3 cellular contexts compared by ENCODE assay signal in genomic region chr12:111285191-111285590, GRCh38.
TF ChIP-seq lines count a peak whose summit lies in the region.

No MANE protein-coding gene starts in this region.

TF ChIP-seq in GM23338, 12 proteins besides CTCF, POLR2A, EP300 and RAD21 (continued from another document and continues in another):
- TF ChIP-seq ZNF331 (CRISPR knock-in tag; IDR thresholded peaks at IDR 0.05; ENCODE audit: low read depth) (no peak), ZNF114 (CRISPR knock-in tag; IDR thresholded peaks at IDR 0.05) (no peak), STAT1 (IDR thresholded peaks at IDR 0.05; ENCODE audit: unreplicated experiment) (no peak), ETS1 (IDR thresholded peaks at IDR 0.05) (no peak), EZH2 (IDR thresholded peaks at IDR 0.05; ENCODE audit: low read depth, unreplicated experiment) (no peak), EZH2phosphoT487 (IDR thresholded peaks at IDR 0.05; ENCODE audit: unreplicated experiment) (no peak), REST (IDR thresholded peaks at IDR 0.05; ENCODE audit: unreplicated experiment) (no peak), CREB1 (CRISPR knock-in tag; IDR thresholded peaks at IDR 0.05; ENCODE audit: low read depth) (no peak), NANOG (IDR thresholded peaks at IDR 0.05; ENCODE audit: borderline replicate concordance) (no peak)

TF ChIP-seq in IMR-90, 13 proteins besides CTCF, POLR2A, EP300 and RAD21 (continued from another document):
- TF ChIP-seq BHLHE40 (IDR thresholded peaks at IDR 0.05; ENCODE audit: low read depth, low read length), result no peak
- no peak for TF ChIP-seq MAZ (IDR thresholded peaks at IDR 0.05; ENCODE audit: borderline replicate concordance, low read depth, low read length)
- no peak for TF ChIP-seq MAFK (IDR thresholded peaks at IDR 0.05; ENCODE audit: low read depth, low read length)
- no peak for TF ChIP-seq SMC3 (IDR thresholded peaks at IDR 0.05; ENCODE audit: low read depth, low read length)
- TF ChIP-seq CHD1 (IDR thresholded peaks at IDR 0.05; ENCODE audit: low read depth, low read length), result no peak
- TF ChIP-seq NFE2L2 (IDR thresholded peaks at IDR 0.05; ENCODE audit: low read depth, low read length), result no peak
- TF ChIP-seq USF2 (IDR thresholded peaks at IDR 0.05; ENCODE audit: low read depth, low read length), result no peak
- TF ChIP-seq ELK1 (IDR thresholded peaks at IDR 0.05; ENCODE audit: borderline replicate concordance, low read depth, low read length), result no peak
- TF ChIP-seq MXI1 (IDR thresholded peaks at IDR 0.05; ENCODE audit: borderline replicate concordance, low read depth, low read length), result no peak
- no peak for TF ChIP-seq CEBPB (IDR thresholded peaks at IDR 0.05; ENCODE audit: low read depth, low read length)
- no peak for TF ChIP-seq RFX5 (IDR thresholded peaks at IDR 0.05; ENCODE audit: low read depth, low read length)
- TF ChIP-seq RCOR1 (IDR thresholded peaks at IDR 0.05; ENCODE audit: insufficient replicate concordance, low read length), result no peak

TF ChIP-seq in WTC11, 78 proteins besides CTCF, POLR2A, EP300 and RAD21 (continued from another document):
- TF ChIP-seq MAX (CRISPR knock-in tag; IDR thresholded peaks at IDR 0.05) (no peak), ZBTB21 (CRISPR knock-in tag; IDR thresholded peaks at IDR 0.05; ENCODE audit: borderline replicate concordance) (no peak), FOXK1 (CRISPR knock-in tag; IDR thresholded peaks at IDR 0.05) (no peak), CREB1 (CRISPR knock-in tag; IDR thresholded peaks at IDR 0.05) (no peak), OVOL2 (CRISPR knock-in tag; IDR thresholded peaks at IDR 0.05; ENCODE audit: borderline replicate concordance) (no peak), NFYB (CRISPR knock-in tag; conservative IDR thresholded peaks at IDR 0.05; ENCODE audit: low read depth) (no peak)
